14 cellular contexts compared by ENCODE assay signal in genomic region chr7:7707756-7708310, GRCh38. TPM values are rescaled to one million over a fixed set of nuclear protein-coding genes. Genes with fewer than 3 reads are reported as not detected.
DNase-seq lines count a peak whose midpoint lies in the region; ATAC-seq, FAIRE-seq and TF ChIP-seq lines count a peak whose summit lies in the region.
"Had no signal": no experiment of that assay in that cellular context is flagged by ENCODE, and none has a peak within 500 bp of the region (broad histone marks: within the 10 kb centered on the region; RNA-seq: fewer than 3 reads in every experiment).

No MANE protein-coding gene starts in this region.

- H3K9ac ChIP-seq in endocrine pancreas (ENCODE audit: control insufficient read depth, insufficient read depth, low read length) = no peak overlapping the region

- no peaks in the 10 kb centered on the region for H3K36me3 Mint-ChIP-seq in nephron (ENCODE audit: low read depth)
- H3K36me3 Mint-ChIP-seq in activated T-cell treated with anti-CD3 and anti-CD28 coated beads, Interleukin-2, amount 50 U/mL, for 24 hours (ENCODE audit: low read depth) = peaks cover 5% of the 10 kb centered on the region

- DNase-seq in GM19239 (ENCODE audit: insufficient read length, low spot score) (no peak), NCI-H446 treated with DMSO at 0.1 percent for 48 hours (lab: John Stamatoyannopoulos, UW) (peak; percentile 72), MG63 (no peak)
- no peak for DNase-seq in activated T-cell treated with anti-CD3 and anti-CD28 coated beads, Interleukin-2, amount 50 U/mL, for 24 hours
- DNase-seq in activated CD4-positive, alpha-beta T cell treated with anti-CD3 and anti-CD28 coated beads, Interleukin-2, amount 50 U/mL, for 48 hours = no peak
- DNase-seq: PC-9; stimulated activated CD4-positive, alpha-beta T cell treated with anti-CD3 and anti-CD28 coated beads, Interleukin-4, amount 100 ng/mL, for 4 hours; stimulated activated naive CD8-positive, alpha-beta T cell treated with anti-CD3 and anti-CD28 coated beads, Interleukin-15, amount 100 ng/mL, for 72 hours; T1000 had no signal

- H3K9me3 ChIP-seq in endocrine pancreas (ENCODE audit: control insufficient read depth, low read length) (no peaks in the 10 kb centered on the region), MG63 (no peaks in the 10 kb centered on the region)

- H3K36me3 ChIP-seq in endocrine pancreas (ENCODE audit: control insufficient read depth, insufficient read depth, low read length) (no peaks in the 10 kb centered on the region), MG63 (no peaks in the 10 kb centered on the region)

- H3K4me1 ChIP-seq in endocrine pancreas (ENCODE audit: control insufficient read depth, insufficient read depth, low read length) = peaks cover 13% of the 10 kb centered on the region

- peaks cover 3% of the 10 kb centered on the region for H3K27me3 Mint-ChIP-seq in nephron (ENCODE audit: low read depth)
- no peaks in the 10 kb centered on the region for H3K27me3 Mint-ChIP-seq in activated T-cell treated with anti-CD3 and anti-CD28 coated beads, Interleukin-2, amount 50 U/mL, for 24 hours
- H3K27me3 Mint-ChIP-seq: activated naive CD8-positive, alpha-beta T cell; memory B cell; stimulated activated naive CD8-positive, alpha-beta T cell treated with anti-CD3 and anti-CD28 coated beads, Interleukin-15, amount 100 ng/mL, for 72 hours had no signal

- no peak for ATAC-seq in GM18858 (IDR thresholded peaks at IDR 0.05; ENCODE audit: unreplicated experiment)
- ATAC-seq: stimulated activated naive CD8-positive, alpha-beta T cell treated with anti-CD3 and anti-CD28 coated beads, Interleukin-15, amount 100 ng/mL, for 72 hours had no signal

- H3K9me3 Mint-ChIP-seq in nephron = no peaks in the 10 kb centered on the region
- no peaks in the 10 kb centered on the region for H3K9me3 Mint-ChIP-seq in activated T-cell treated with anti-CD3 and anti-CD28 coated beads, Interleukin-2, amount 50 U/mL, for 24 hours
- H3K9me3 Mint-ChIP-seq: memory B cell; stimulated activated naive CD8-positive, alpha-beta T cell treated with anti-CD3 and anti-CD28 coated beads, Interleukin-15, amount 100 ng/mL, for 72 hours had no signal

- FAIRE-seq in GM19239 (lab: Jason Lieb, UNC) = peak; percentile 55

- H3K4me3 Mint-ChIP-seq in nephron = no peak overlapping the region
- no peak overlapping the region for H3K4me3 Mint-ChIP-seq in activated T-cell treated with anti-CD3 and anti-CD28 coated beads, Interleukin-2, amount 50 U/mL, for 24 hours
- H3K4me3 Mint-ChIP-seq: activated naive CD8-positive, alpha-beta T cell; memory B cell; stimulated activated naive CD8-positive, alpha-beta T cell treated with anti-CD3 and anti-CD28 coated beads, Interleukin-15, amount 100 ng/mL, for 72 hours had no signal

- H3K4me1 Mint-ChIP-seq in nephron = peaks cover 21% of the 10 kb centered on the region
- peaks cover 29% of the 10 kb centered on the region for H3K4me1 Mint-ChIP-seq in activated T-cell treated with anti-CD3 and anti-CD28 coated beads, Interleukin-2, amount 50 U/mL, for 24 hours (ENCODE audit: low read depth)

- H3K27ac Mint-ChIP-seq in nephron = peak overlapping the region; percentile 15 to 71 (median 66)
- no peak overlapping the region for H3K27ac Mint-ChIP-seq in activated T-cell treated with anti-CD3 and anti-CD28 coated beads, Interleukin-2, amount 50 U/mL, for 24 hours
- H3K27ac Mint-ChIP-seq: activated naive CD8-positive, alpha-beta T cell; memory B cell; stimulated activated naive CD8-positive, alpha-beta T cell treated with anti-CD3 and anti-CD28 coated beads, Interleukin-15, amount 100 ng/mL, for 72 hours had no signal

- no peak for TF ChIP-seq CTCF in nephron (IDR thresholded peaks at IDR 0.05; ENCODE audit: unreplicated experiment in 3 of 3)

- H3K4me3 ChIP-seq in endocrine pancreas (ENCODE audit: control insufficient read depth, insufficient read depth, low read length) = peak overlapping the region; percentile 65
- no peak overlapping the region for H3K4me3 ChIP-seq in MG63
- H3K4me3 ChIP-seq: PC-9 had no signal

- H3K27me3 ChIP-seq in endocrine pancreas (ENCODE audit: control insufficient read depth, insufficient read depth, low read length) (no peaks in the 10 kb centered on the region), MG63 (no peaks in the 10 kb centered on the region)

RNA-seq across cellular contexts. Expression of gene RPA3, which starts 10.6 kb away (rescaled TPM):
- 55.7 and 81.5 TPM in 2 replicates for total RNA-seq in MG63 (2014; rRNA removed; shearing (Covaris generic); ENCODE audit: low replicate concordance)
